ENCODE assay signal across 20 cellular contexts in the genomic region with DNA sequence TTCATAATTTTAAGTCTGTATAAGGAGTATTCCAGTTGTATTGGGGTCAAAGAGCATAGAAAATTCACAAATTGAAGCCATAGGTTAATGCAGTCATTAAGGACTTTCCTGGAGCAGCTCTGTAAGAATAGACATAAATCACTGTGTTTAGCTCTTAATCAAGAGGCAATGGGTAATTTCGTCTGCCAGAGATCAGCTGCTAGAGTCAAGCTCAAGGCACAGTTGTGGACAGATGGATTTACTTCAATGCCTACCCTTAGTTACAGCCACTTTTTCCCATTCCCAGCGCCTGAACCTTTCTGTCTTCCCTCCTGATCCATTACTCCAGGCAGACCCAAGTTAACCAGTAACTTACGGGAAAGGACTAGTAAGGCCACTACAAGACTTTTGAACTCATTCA. TPM values are rescaled to one million over a fixed set of nuclear protein-coding genes. Genes with fewer than 3 reads are reported as not detected.
A peak's percentile ranks its signal among the peaks of the same experiment; 100 is the strongest.
DNase-seq lines count a peak whose midpoint lies in the region; ATAC-seq and TF ChIP-seq lines count a peak whose summit lies in the region.
"Had no signal": no experiment of that assay in that cellular context is flagged by ENCODE, and none has a peak within 500 bp of the region (broad histone marks: within the 10 kb centered on the region; RNA-seq: fewer than 3 reads in every experiment).

No MANE protein-coding gene starts in this region.

- peaks cover 13 to 63% (median 53%) of the 10 kb centered on the region in 4 donors for H3K4me1 ChIP-seq in esophagus muscularis mucosa
- peaks cover 6% of the 10 kb centered on the region for H3K4me1 ChIP-seq in rectal smooth muscle tissue (ENCODE audit: control insufficient read depth, insufficient read depth, low read length)

- TF ChIP-seq CTCF in esophagus muscularis mucosa (IDR thresholded peaks at IDR 0.05) (no peak), nephron progenitor cell (IDR thresholded peaks at IDR 0.05) (no peak)

- WGBS in esophagus muscularis mucosa: 83% methylated on average over 3 of the region's 3 CpGs

- TF ChIP-seq POLR2A in esophagus muscularis mucosa (IDR thresholded peaks at IDR 0.05; ENCODE audit: low read depth): no peak

- H3K9me3 Mint-ChIP-seq in nephron progenitor cell: no peaks in the 10 kb centered on the region

- H3K4me3 Mint-ChIP-seq in nephron progenitor cell: no peak overlapping the region

- TF ChIP-seq EP300 in esophagus muscularis mucosa (IDR thresholded peaks at IDR 0.05): no peak

- H3K27me3 ChIP-seq in esophagus muscularis mucosa (no peaks in the 10 kb centered on the region), rectal smooth muscle tissue (ENCODE audit: control insufficient read depth, insufficient read depth, low read length) (no peaks in the 10 kb centered on the region)
- H3K27me3 ChIP-seq: MG63 had no signal

- DNase-seq in NCI-H69 (lab: John Stamatoyannopoulos, UW): peak; percentile 15
- DNase-seq in esophagus muscularis mucosa (ENCODE audit: extremely low spot score): no peak
- DNase-seq in caudate nucleus (lab: John Stamatoyannopoulos, UW): no peak
- no peak for DNase-seq in nephron progenitor cell
- no peak for DNase-seq in SKM-1 (lab: John Stamatoyannopoulos, UW; ENCODE audit: unreplicated experiment)
- DNase-seq: ACHN, DMS79, Karpas-422, MG63, NCI-H1092, NCI-H1436 treated with DMSO at 0.1 percent for 48 hours, NCI-H2029 treated with DMSO at 0.1 percent for 48 hours, NCI-H510A, NCI-H82, SHP77 treated with DMSO at 0.1 percent for 48 hours had no signal

- no peak for ATAC-seq in HG03520 (IDR thresholded peaks at IDR 0.05; ENCODE audit: unreplicated experiment)
- ATAC-seq: SK-N-SH treated with all-trans-retinoic acid at 6 μM for 48 hours had no signal

- H3K9ac ChIP-seq in rectal smooth muscle tissue (ENCODE audit: low read length): no peak overlapping the region

- H3K4me1 Mint-ChIP-seq in nephron progenitor cell: no peaks in the 10 kb centered on the region

- H3K36me3 Mint-ChIP-seq in nephron progenitor cell (ENCODE audit: low read depth): peaks cover 73% of the 10 kb centered on the region

- H3K4me3 ChIP-seq in esophagus muscularis mucosa (no peak overlapping the region), rectal smooth muscle tissue (ENCODE audit: low read length) (no peak overlapping the region)
- H3K4me3 ChIP-seq: MG63 had no signal

- peaks cover 48 to 92% (median 77%) of the 10 kb centered on the region in 4 donors for H3K36me3 ChIP-seq in esophagus muscularis mucosa
- H3K36me3 ChIP-seq in rectal smooth muscle tissue (ENCODE audit: control insufficient read depth, insufficient read depth, low read length): peaks cover 10% of the 10 kb centered on the region

- no peak overlapping the region for H3K27ac Mint-ChIP-seq in nephron progenitor cell

- intact Hi-C loops in esophagus muscularis mucosa (cut with DNase I): no loop called here

- H3K27me3 Mint-ChIP-seq in nephron progenitor cell (ENCODE audit: low read depth, poor library complexity): no peaks in the 10 kb centered on the region

- H3K27ac ChIP-seq in esophagus muscularis mucosa (replicated peaks in 1 of 4): peak overlapping the region; percentile 26 to 89 (median 66)
- peak overlapping the region; percentile 32 for H3K27ac ChIP-seq in rectal smooth muscle tissue (ENCODE audit: low read depth, low read length)
- no peak overlapping the region for H3K27ac ChIP-seq in caudate nucleus (ENCODE audit: low read depth, low read length)
- H3K27ac ChIP-seq: C4-2B, HL-60 had no signal

- no peaks in the 10 kb centered on the region for H3K9me3 ChIP-seq in esophagus muscularis mucosa
- H3K9me3 ChIP-seq: MG63 had no signal

RNA-seq across cellular contexts. Expression of a gene that starts 40.6 kb away (rescaled TPM):
- 1 to 10 TPM in 3 of 4 donors, under 1 TPM in 1; 0.66 to 3.3 (median 1.7) TPM for total RNA-seq in esophagus muscularis mucosa
